ENCODE assay signal across 8 cellular contexts in genomic region chr7:98280296-98280695, GRCh38. TPM values are rescaled to one million over a fixed set of nuclear protein-coding genes. Genes with fewer than 3 reads are reported as not detected.
DNase-seq lines count a peak whose midpoint lies in the region; ATAC-seq and TF ChIP-seq lines count a peak whose summit lies in the region.

No MANE protein-coding gene starts in this region.

- H3K23me2 ChIP-seq in H9 (ENCODE audit: insufficient read length, low read depth, low read length, poor library complexity, severe bottlenecking), result peaks cover 11% of the 10 kb centered on the region

- CTCF ChIA-PET in WTC11 (lab: Charles Lee), result interaction anchor here (0.8 to 1.3 kb wide), 3 partner anchors 12 to 121 kb away, joined by 3 to 5 read pairs (median 3); partner anchors contain the start of gene BAIAP2L1

- H3K4me3 ChIP-seq in hepatocyte (peak overlapping the region; percentile 54), skeletal muscle satellite cell (ENCODE audit: low read length) (no peak overlapping the region)

- H3K4me3 Mint-ChIP-seq in H9 (peak overlapping the region; percentile 71 to 86), WTC11 (peak overlapping the region; percentile 76)

- H3K27me3 ChIP-seq in H9 (ENCODE audit: insufficient read depth, low read length) (no peaks in the 10 kb centered on the region), hepatocyte (no peaks in the 10 kb centered on the region), skeletal muscle satellite cell (ENCODE audit: control insufficient read depth, insufficient read depth, low read length) (no peaks in the 10 kb centered on the region)

- H3K9me2 ChIP-seq in hepatocyte (replicated peaks; ENCODE audit: insufficient read depth), result no peaks in the 10 kb centered on the region

- TF ChIP-seq CTCF in H9 (conservative IDR thresholded peaks at IDR 0.05) (no peak), WTC11 (IDR thresholded peaks at IDR 0.05) (no peak), hepatocyte (IDR thresholded peaks at IDR 0.05; ENCODE audit: poor library complexity) (no peak)

- POLR2A ChIA-PET in WTC11 (lab: Charles Lee), result interaction anchor here (0.6 kb wide), 2 partner anchors 83 to 544 kb away, joined by 3 to 6 read pairs; no protein-coding TSS in a partner anchor

- DNase-seq in H9, result no peak
- DNase-seq in WTC11 (ENCODE audit: low spot score), result no peak
- DNase-seq in hepatocyte (ENCODE audit: low spot score), result no peak
- no peak for DNase-seq in RKO (ENCODE audit: low spot score)
- no peak for DNase-seq in NCI-H1092 (lab: John Stamatoyannopoulos, UW)
- no peak for DNase-seq in hypothalamus (lab: John Stamatoyannopoulos, UW)

- no peak overlapping the region for H2BK12ac ChIP-seq in H9 (ENCODE audit: insufficient read length, low read depth, low read length)

- no peak overlapping the region for H2AK5ac ChIP-seq in H9 (ENCODE audit: insufficient read length, low read length)

- H4K91ac ChIP-seq in H9 (ENCODE audit: insufficient read length, low read depth, low read length), result no peak overlapping the region

- no peak overlapping the region for H4K5ac ChIP-seq in H9 (ENCODE audit: insufficient read length, low read depth, low read length)

- H4K8ac ChIP-seq in H9 (replicated peaks; ENCODE audit: insufficient read length, low read depth, low read length), result no peak overlapping the region

- ATAC-seq in WTC11, result no peak
- no peak for ATAC-seq in GM19023 (IDR thresholded peaks at IDR 0.05; ENCODE audit: unreplicated experiment)

- H2AFZ ChIP-seq in H9 (ENCODE audit: low read length) (no peak overlapping the region), hepatocyte (no peak overlapping the region)

- H3K56ac ChIP-seq in H9 (ENCODE audit: insufficient read length, low read depth, low read length), result no peak overlapping the region

- H3K4ac ChIP-seq in H9 (ENCODE audit: low read depth, low read length), result no peak overlapping the region

- no peaks in the 10 kb centered on the region for H3K9me3 Mint-ChIP-seq in H9
- H3K9me3 Mint-ChIP-seq in WTC11, result no peaks in the 10 kb centered on the region

- no peak overlapping the region for H3K14ac ChIP-seq in H9 (ENCODE audit: insufficient read depth, low read length)

- no peak overlapping the region for H2BK5ac ChIP-seq in H9 (ENCODE audit: insufficient read length, low read length)

- peaks cover 23 to 29% of the 10 kb centered on the region in 2 experiments for H3K4me1 Mint-ChIP-seq in H9
- H3K4me1 Mint-ChIP-seq in WTC11, result peaks cover 30% of the 10 kb centered on the region

- H3K9ac ChIP-seq in H9 (ENCODE audit: extremely low read depth, insufficient read length, low read length) (no peak overlapping the region), skeletal muscle satellite cell (ENCODE audit: low read depth, low read length) (no peak overlapping the region)

- peaks cover 6% of the 10 kb centered on the region for H3K79me1 ChIP-seq in H9 (ENCODE audit: insufficient read depth, low read depth, low read length, poor library complexity, severe bottlenecking)

- H2BK120ac ChIP-seq in H9 (ENCODE audit: low read depth, low read length, poor library complexity, severe bottlenecking), result no peak overlapping the region

- H3K4me2 ChIP-seq in H9 (ENCODE audit: insufficient read depth, insufficient read length, low read length) (peak overlapping the region; percentile 91), hepatocyte (peak overlapping the region; percentile 97), skeletal muscle satellite cell (ENCODE audit: low read length) (peak overlapping the region; percentile 82)

- H3K9me3 ChIP-seq in H9 (ENCODE audit: control insufficient read depth, low read depth, low read length), result no peaks in the 10 kb centered on the region
- H3K9me3 ChIP-seq in hepatocyte (ENCODE audit: low read depth), result no peaks in the 10 kb centered on the region
- no peaks in the 10 kb centered on the region for H3K9me3 ChIP-seq in skeletal muscle satellite cell (replicated peaks; ENCODE audit: low read length)

- H3K27ac Mint-ChIP-seq in H9 (no peak overlapping the region), WTC11 (no peak overlapping the region)

- no peaks in the 10 kb centered on the region; the same call in 1 of the 2 replicates for H3K4me1 ChIP-seq in H9 (ENCODE audit: insufficient read depth, low read length)
- H3K4me1 ChIP-seq in hepatocyte (ENCODE audit: insufficient read depth), result peaks cover 40% of the 10 kb centered on the region
- peaks cover 25% of the 10 kb centered on the region for H3K4me1 ChIP-seq in skeletal muscle satellite cell (ENCODE audit: control insufficient read depth, insufficient read depth, low read length)

- H4K20me1 ChIP-seq in H9 (ENCODE audit: control insufficient read depth, insufficient read depth, insufficient read length) (no peaks in the 10 kb centered on the region), hepatocyte (ENCODE audit: insufficient read depth, poor library complexity, severe bottlenecking) (peaks cover 26% of the 10 kb centered on the region)

- no peak overlapping the region for H2BK15ac ChIP-seq in H9 (ENCODE audit: low read depth, low read length)

- H3K27me3 Mint-ChIP-seq in H9 (ENCODE audit: low read depth) (peaks cover 2% of the 10 kb centered on the region), WTC11 (ENCODE audit: low read depth) (no peaks in the 10 kb centered on the region; the same call in 1 of the 2 replicates)

- H3K36me3 Mint-ChIP-seq in H9 (ENCODE audit: insufficient read depth in 1 of 3, low read depth in 3 of 3) (peaks cover 6 to 15% (median 13%) of the 10 kb centered on the region in 3 experiments; a peak in 6 of 7 replicates), WTC11 (peaks cover 5% of the 10 kb centered on the region; the same call in 1 of the 2 replicates)

- no peak overlapping the region for H2BK20ac ChIP-seq in H9 (ENCODE audit: low read depth, low read length, poor library complexity, severe bottlenecking)

- no peak overlapping the region for H3K27ac ChIP-seq in H9 (ENCODE audit: insufficient read length, low read depth, low read length)
- peak overlapping the region; percentile 97 for H3K27ac ChIP-seq in hepatocyte

- H3K36me3 ChIP-seq in hepatocyte (replicated peaks; ENCODE audit: insufficient read depth, low read depth) (no peaks in the 10 kb centered on the region), skeletal muscle satellite cell (ENCODE audit: insufficient read depth, low read length) (peaks cover 24% of the 10 kb centered on the region)

- no CpG with 5 or more reads among the region's 7 CpGs for WGBS in H9 (ENCODE audit: extremely low coverage, insufficient read length, low lambda C conversion rate)
- 57% methylated on average over 6 of the region's 7 CpGs for WGBS in hepatocyte (ENCODE audit: low lambda C conversion rate, missing lambda C conversion rate)

- no peak overlapping the region for H3K18ac ChIP-seq in H9 (ENCODE audit: insufficient read length, low read depth, low read length)

- H3T11ph ChIP-seq in H9 (ENCODE audit: low read length), result no peak overlapping the region

- H3K23ac ChIP-seq in H9 (ENCODE audit: insufficient read length, low read depth, low read length), result no peak overlapping the region

- H3K79me2 ChIP-seq in H9 (ENCODE audit: insufficient read depth, low read length) (no peaks in the 10 kb centered on the region; the same call in 1 of the 2 replicates), hepatocyte (peaks cover 36% of the 10 kb centered on the region)

TF ChIP-seq in WTC11, 78 proteins besides CTCF, POLR2A, EP300 and RAD21 (continues in another document):
- TF ChIP-seq PRRX2 (CRISPR knock-in tag; IDR thresholded peaks at IDR 0.05) (no peak), OVOL2 (CRISPR knock-in tag; IDR thresholded peaks at IDR 0.05; ENCODE audit: borderline replicate concordance) (no peak), PRDM15 (CRISPR knock-in tag; IDR thresholded peaks at IDR 0.05) (no peak), ESRRA (CRISPR knock-in tag; IDR thresholded peaks at IDR 0.05; ENCODE audit: borderline replicate concordance) (no peak), NR3C1 (CRISPR knock-in tag; conservative IDR thresholded peaks at IDR 0.05; ENCODE audit: low read depth) (no peak), TEAD1 (CRISPR knock-in tag; IDR thresholded peaks at IDR 0.05) (no peak), NR2C2 (CRISPR knock-in tag; IDR thresholded peaks at IDR 0.05) (no peak)

RNA-seq across cellular contexts. Expression of gene BRI3, which starts 1.2 kb away (rescaled TPM):
- total RNA-seq in H9 (2021) (99.7 and 102 TPM in 2 replicates), WTC11 (2021) (108 to 112 TPM (median 110 TPM) in 3 replicates), hepatocyte (71.5 and 84.0 TPM in 2 replicates)
- polyA plus RNA-seq in hepatocyte, result 101 and 104 TPM in 2 replicates
- 93.0 and 95.3 TPM in 2 replicates for total RNA-seq in skeletal muscle satellite cell (2012; rRNA removed)

RNA-seq across cellular contexts. Expression of gene TECPR1, which starts 28.3 kb away (rescaled TPM):
- total RNA-seq in H9 (2021) (13.9 and 15.6 TPM in 2 replicates), WTC11 (2021) (17.6 to 21.5 TPM (median 18.4 TPM) in 3 replicates), hepatocyte (6.0 and 10.7 TPM in 2 replicates)
- polyA plus RNA-seq in hepatocyte, result 9.8 and 11.3 TPM in 2 replicates
- 12.4 and 13.3 TPM in 2 replicates for total RNA-seq in skeletal muscle satellite cell (2012; rRNA removed)
